ENCODE assay signal across 14 cellular contexts in genomic region chr2:230677182-230677946, GRCh38. TPM values are rescaled to one million over a fixed set of nuclear protein-coding genes. Genes with fewer than 3 reads are reported as not detected.
DNase-seq lines count a peak whose midpoint lies in the region; ATAC-seq and TF ChIP-seq lines count a peak whose summit lies in the region.
"Had no signal": no experiment of that assay in that cellular context is flagged by ENCODE, and none has a peak within 500 bp of the region (broad histone marks: within the 10 kb centered on the region; RNA-seq: fewer than 3 reads in every experiment).

No MANE protein-coding gene starts in this region.

- no peak for ATAC-seq in natural killer cell treated with Interleukin-12 subunit alpha and Interleukin-12 subunit beta and Interleukin-15 and Interleukin-18, amount 100 ng/mL, for 72 hours
- ATAC-seq in natural killer cell, result no peak
- no peak for ATAC-seq in T-helper 17 cell
- no peak for ATAC-seq in stimulated activated effector memory CD8-positive, alpha-beta T cell treated with anti-CD3 and anti-CD28 coated beads, Interleukin-12 subunit alpha, Interleukin-12 subunit beta, amount 100 ng/mL, for 72 hours
- ATAC-seq in GM18868 (IDR thresholded peaks at IDR 0.05; ENCODE audit: unreplicated experiment), result no peak
- ATAC-seq: activated CD4-positive, CD25-positive, alpha-beta regulatory T cell treated with anti-CD3 and anti-CD28 coated beads, Interleukin-2, amount 50 U/mL, for 24 hours; activated T-cell treated with anti-CD3 and anti-CD28 coated beads, Interleukin-2, amount 50 U/mL, for 4 hours; stimulated activated memory B cell treated with anti-CD40 and anti-IgM and Interleukin-4, amounts not matched to agents 10 μg/mL and 1 μg/mL and 100 μg/mL, for 72 hours had no signal

- H3K4me2 ChIP-seq in fibroblast of lung (ENCODE audit: extremely low read depth, insufficient read depth, low read length), result no peak overlapping the region

- no peak overlapping the region for H3K9ac ChIP-seq in fibroblast of lung (ENCODE audit: insufficient read depth, low read length)

- H3K4me3 Mint-ChIP-seq in natural killer cell treated with Interleukin-12 subunit alpha and Interleukin-12 subunit beta and Interleukin-15 and Interleukin-18, amount 100 ng/mL, for 72 hours, result peak overlapping the region; percentile 62
- H3K4me3 Mint-ChIP-seq in natural killer cell (no peak overlapping the region), T-helper 17 cell (peak overlapping the region; percentile 5)
- H3K4me3 Mint-ChIP-seq in stimulated activated effector memory CD8-positive, alpha-beta T cell treated with anti-CD3 and anti-CD28 coated beads, Interleukin-12 subunit alpha, Interleukin-12 subunit beta, amount 100 ng/mL, for 72 hours, result no peak overlapping the region
- H3K4me3 Mint-ChIP-seq: activated T-cell treated with anti-CD3 and anti-CD28 coated beads, Interleukin-2, amount 50 U/mL, for 4 hours; stimulated activated memory B cell treated with anti-CD40 and anti-IgM and Interleukin-4, amounts not matched to agents 10 μg/mL and 1 μg/mL and 100 μg/mL, for 72 hours had no signal

- H3K27ac Mint-ChIP-seq in natural killer cell treated with Interleukin-12 subunit alpha and Interleukin-12 subunit beta and Interleukin-15 and Interleukin-18, amount 100 ng/mL, for 72 hours, result peak overlapping the region; percentile 32 to 88
- H3K27ac Mint-ChIP-seq in natural killer cell (no peak overlapping the region), T-helper 17 cell (peak overlapping the region; percentile 3)
- peak overlapping the region; percentile 66 for H3K27ac Mint-ChIP-seq in stimulated activated effector memory CD8-positive, alpha-beta T cell treated with anti-CD3 and anti-CD28 coated beads, Interleukin-12 subunit alpha, Interleukin-12 subunit beta, amount 100 ng/mL, for 72 hours
- H3K27ac Mint-ChIP-seq: stimulated activated memory B cell treated with anti-CD40 and anti-IgM and Interleukin-4, amounts not matched to agents 10 μg/mL and 1 μg/mL and 100 μg/mL, for 72 hours had no signal

- H3K4me1 ChIP-seq in fibroblast of lung (ENCODE audit: control insufficient read depth, extremely low read depth, insufficient read depth, low read length), result peaks cover 3% of the 10 kb centered on the region

- H3K9me3 ChIP-seq in T-helper 17 cell (ENCODE audit: control insufficient read depth, low read length, poor library complexity, severe bottlenecking) (no peaks in the 10 kb centered on the region), fibroblast of lung (ENCODE audit: control insufficient read depth, insufficient read depth, low read depth, low read length) (no peaks in the 10 kb centered on the region)

- no peaks in the 10 kb centered on the region for H3K27me3 ChIP-seq in fibroblast of lung (ENCODE audit: control insufficient read depth, insufficient read depth, low read length)

- no peak overlapping the region for H3K27ac ChIP-seq in fibroblast of lung (ENCODE audit: insufficient read depth, low read length)

- no peaks in the 10 kb centered on the region for H3K79me2 ChIP-seq in fibroblast of lung (ENCODE audit: control insufficient read depth, insufficient read depth, low read length)

- no peaks in the 10 kb centered on the region for H3K36me3 ChIP-seq in fibroblast of lung (ENCODE audit: control insufficient read depth, insufficient read depth, low read length)

- H3K4me3 ChIP-seq in fibroblast of lung (replicated peaks in 1 of 4; ENCODE audit: control extremely low read depth in 1 of 4, insufficient read depth in 1 of 4, low read depth in 3 of 4, low read length in 4 of 4), result no peak overlapping the region

- H3K4me1 Mint-ChIP-seq in natural killer cell treated with Interleukin-12 subunit alpha and Interleukin-12 subunit beta and Interleukin-15 and Interleukin-18, amount 100 ng/mL, for 72 hours (ENCODE audit: low read depth in 2 of 2), result peaks cover 31 to 41% of the 10 kb centered on the region in 2 donors
- peaks cover 8 to 14% of the 10 kb centered on the region in 2 donors for H3K4me1 Mint-ChIP-seq in natural killer cell
- peaks cover 27% of the 10 kb centered on the region for H3K4me1 Mint-ChIP-seq in T-helper 17 cell
- peaks cover 42% of the 10 kb centered on the region for H3K4me1 Mint-ChIP-seq in stimulated activated effector memory CD8-positive, alpha-beta T cell treated with anti-CD3 and anti-CD28 coated beads, Interleukin-12 subunit alpha, Interleukin-12 subunit beta, amount 100 ng/mL, for 72 hours

- no peak for DNase-seq in natural killer cell treated with Interleukin-12 subunit alpha and Interleukin-12 subunit beta and Interleukin-15 and Interleukin-18, amount 100 ng/mL, for 72 hours (ENCODE audit: low spot score)
- no peak for DNase-seq in natural killer cell
- DNase-seq in T-helper 17 cell, result no peak
- DNase-seq in fibroblast of lung (ENCODE audit: low read depth in 2 of 2), result peak; percentile 56 to 65
- DNase-seq in stimulated activated effector memory CD8-positive, alpha-beta T cell treated with anti-CD3 and anti-CD28 coated beads, Interleukin-12 subunit alpha, Interleukin-12 subunit beta, amount 100 ng/mL, for 72 hours (ENCODE audit: low spot score in 2 of 2), result no peak
- DNase-seq in NCI-H1930 (lab: John Stamatoyannopoulos, UW), result no peak
- DNase-seq in NCI-H526 treated with DMSO at 0.1 percent for 48 hours (lab: John Stamatoyannopoulos, UW), result no peak
- DNase-seq: activated T-cell treated with anti-CD3 and anti-CD28 coated beads, Interleukin-2, amount 50 U/mL, for 4 hours; mesendoderm; NCI-H2107; RPMI8226 had no signal

- H4K20me1 ChIP-seq in fibroblast of lung (ENCODE audit: control insufficient read depth, extremely low read depth, insufficient read depth, low read length), result no peaks in the 10 kb centered on the region

- peaks cover 4% of the 10 kb centered on the region for H3K9me3 Mint-ChIP-seq in natural killer cell treated with Interleukin-12 subunit alpha and Interleukin-12 subunit beta and Interleukin-15 and Interleukin-18, amount 100 ng/mL, for 72 hours
- H3K9me3 Mint-ChIP-seq in natural killer cell, result no peaks in the 10 kb centered on the region
- H3K9me3 Mint-ChIP-seq in stimulated activated effector memory CD8-positive, alpha-beta T cell treated with anti-CD3 and anti-CD28 coated beads, Interleukin-12 subunit alpha, Interleukin-12 subunit beta, amount 100 ng/mL, for 72 hours, result peaks cover 2% of the 10 kb centered on the region
- H3K9me3 Mint-ChIP-seq: activated T-cell treated with anti-CD3 and anti-CD28 coated beads, Interleukin-2, amount 50 U/mL, for 4 hours had no signal

- H3K27me3 Mint-ChIP-seq in natural killer cell treated with Interleukin-12 subunit alpha and Interleukin-12 subunit beta and Interleukin-15 and Interleukin-18, amount 100 ng/mL, for 72 hours, result peaks cover 0 to 12% of the 10 kb centered on the region in 2 donors
- H3K27me3 Mint-ChIP-seq in natural killer cell (ENCODE audit: low read depth in 2 of 2), result peaks cover 0 to 10% of the 10 kb centered on the region in 2 donors
- H3K27me3 Mint-ChIP-seq in T-helper 17 cell, result no peaks in the 10 kb centered on the region
- H3K27me3 Mint-ChIP-seq: stimulated activated memory B cell treated with anti-CD40 and anti-IgM and Interleukin-4, amounts not matched to agents 10 μg/mL and 1 μg/mL and 100 μg/mL, for 72 hours had no signal

- peaks cover 11% of the 10 kb centered on the region for H3K36me3 Mint-ChIP-seq in natural killer cell treated with Interleukin-12 subunit alpha and Interleukin-12 subunit beta and Interleukin-15 and Interleukin-18, amount 100 ng/mL, for 72 hours
- no peaks in the 10 kb centered on the region for H3K36me3 Mint-ChIP-seq in natural killer cell
- peaks cover 4% of the 10 kb centered on the region for H3K36me3 Mint-ChIP-seq in T-helper 17 cell (ENCODE audit: low read depth)
- no peaks in the 10 kb centered on the region for H3K36me3 Mint-ChIP-seq in stimulated activated effector memory CD8-positive, alpha-beta T cell treated with anti-CD3 and anti-CD28 coated beads, Interleukin-12 subunit alpha, Interleukin-12 subunit beta, amount 100 ng/mL, for 72 hours

- intact Hi-C loops in natural killer cell (cut with micrococcal nuclease), result no loop called here

- TF ChIP-seq CTCF in natural killer cell (IDR thresholded peaks at IDR 0.05) (no peak), fibroblast of lung (conservative IDR thresholded peaks at IDR 0.05 in 1 of 2, IDR thresholded peaks at IDR 0.05 in 1 of 2; ENCODE audit: low read depth in 1 of 2, low read length in 2 of 2) (no peak)

- no peak overlapping the region for H2AFZ ChIP-seq in fibroblast of lung (ENCODE audit: low read length)

RNA-seq across cellular contexts. Expression of gene CAB39, which starts 35.3 kb away (rescaled TPM):
- 100 to 1,000 TPM; 139 to 146 TPM for total RNA-seq in natural killer cell treated with Interleukin-12 subunit alpha and Interleukin-12 subunit beta and Interleukin-15 and Interleukin-18, amount 100 ng/mL, for 72 hours
- total RNA-seq in natural killer cell (10 to 100 TPM; 75.4 to 96.5 (median 90.5) TPM), T-helper 17 cell (10 to 100 TPM; 82.3 to 89.8 TPM), fibroblast of lung (54.2 and 72.3 TPM in 2 replicates)
- 51.1 and 54.0 TPM in 2 replicates for polyA plus RNA-seq in fibroblast of lung
- 38.1 and 42.8 TPM in 2 replicates for polyA plus RNA-seq in fibroblast of lung (2012)
- polyA minus RNA-seq in fibroblast of lung (ENCODE audit: low replicate concordance), result 18.2 and 30.5 TPM in 2 replicates

Comparison
In these comparisons a context has a peak if more than half of its experiments do, and no peak if none do; other contexts are left out.
1. H3K27ac Mint-ChIP-seq: peak in natural killer cell treated with Interleukin-12 subunit alpha and Interleukin-12 subunit beta and Interleukin-15 and Interleukin-18, amount 100 ng/mL, for 72 hours (2 of 2), T-helper 17 cell (single experiment) and stimulated activated effector memory CD8-positive, alpha-beta T cell treated with anti-CD3 and anti-CD28 coated beads, Interleukin-12 subunit alpha, Interleukin-12 subunit beta, amount 100 ng/mL, for 72 hours (single experiment); none in natural killer cell (0 of 2).
2. H3K4me3 Mint-ChIP-seq: peak in natural killer cell treated with Interleukin-12 subunit alpha and Interleukin-12 subunit beta and Interleukin-15 and Interleukin-18, amount 100 ng/mL, for 72 hours (single experiment) and T-helper 17 cell (single experiment); none in natural killer cell (single experiment) and stimulated activated effector memory CD8-positive, alpha-beta T cell treated with anti-CD3 and anti-CD28 coated beads, Interleukin-12 subunit alpha, Interleukin-12 subunit beta, amount 100 ng/mL, for 72 hours (single experiment).
3. DNase-seq: peak in fibroblast of lung (2 of 2); none in natural killer cell treated with Interleukin-12 subunit alpha and Interleukin-12 subunit beta and Interleukin-15 and Interleukin-18, amount 100 ng/mL, for 72 hours (single experiment), natural killer cell (single experiment), T-helper 17 cell (0 of 3), stimulated activated effector memory CD8-positive, alpha-beta T cell treated with anti-CD3 and anti-CD28 coated beads, Interleukin-12 subunit alpha, Interleukin-12 subunit beta, amount 100 ng/mL, for 72 hours (0 of 2), NCI-H1930 (0 of 2) and NCI-H526 treated with DMSO at 0.1 percent for 48 hours (single experiment).